9 cellular contexts compared by ENCODE assay signal in genomic region chr18:54958711-54959625, GRCh38. TPM values are rescaled to one million over a fixed set of nuclear protein-coding genes. Genes with fewer than 3 reads are reported as not detected.
A peak's percentile ranks its signal among the peaks of the same experiment; 100 is the strongest.
DNase-seq lines count a peak whose midpoint lies in the region; ATAC-seq, FAIRE-seq and TF ChIP-seq lines count a peak whose summit lies in the region.
"Had no signal": no experiment of that assay in that cellular context is flagged by ENCODE, and none has a peak within 500 bp of the region (broad histone marks: within the 10 kb centered on the region; RNA-seq: fewer than 3 reads in every experiment).

Gene CCDC68 (minus strand): TSS chr18:54959461. CDS start chr18:54942791, 16,670 bp downstream.

- H3K4me3 Mint-ChIP-seq in activated CD8-positive, alpha-beta T cell treated with anti-CD3 and anti-CD28 coated beads for 36 hours: no peak within 1 kb of the TSS

- H3K4me1 Mint-ChIP-seq in activated CD8-positive, alpha-beta T cell treated with anti-CD3 and anti-CD28 coated beads for 36 hours (ENCODE audit: low read depth): peaks cover 3% of the 10 kb centered on the region

- POLR2A ChIA-PET in activated CD8-positive, alpha-beta T cell treated with anti-CD3 and anti-CD28 coated beads for 36 hours (lab: Charles Lee): no interaction called here

- H3K27ac ChIP-seq in breast epithelium (no peak within 1 kb of the TSS), keratinocyte (ENCODE audit: control insufficient read depth, insufficient read depth, low read length) (no peak within 1 kb of the TSS), subcutaneous abdominal adipose tissue (ENCODE audit: low read depth, low read length) (no peak within 1 kb of the TSS), caudate nucleus (ENCODE audit: low read depth, low read length) (no peak within 1 kb of the TSS)

- H3K27me3 ChIP-seq in breast epithelium: no peaks in the 10 kb centered on the region
- no peaks in the 10 kb centered on the region for H3K27me3 ChIP-seq in keratinocyte (ENCODE audit: control insufficient read depth, extremely low read depth, insufficient read depth, low read length)
- H3K27me3 ChIP-seq in subcutaneous abdominal adipose tissue (ENCODE audit: control insufficient read depth in 5 of 5, insufficient read depth in 4 of 5, low read length in 5 of 5): peaks cover 0 to 12% (median 8%) of the 10 kb centered on the region in 5 donors

- no peaks in the 10 kb centered on the region for H3K36me3 Mint-ChIP-seq in activated CD8-positive, alpha-beta T cell treated with anti-CD3 and anti-CD28 coated beads for 36 hours (ENCODE audit: low read depth)

- no peak for FAIRE-seq in keratinocyte (lab: Jason Lieb, UNC)

- intact Hi-C loops in breast epithelium (cut with DNase I; ENCODE audit: low total_unique reads): no loop called here
- intact Hi-C loops in activated CD8-positive, alpha-beta T cell treated with anti-CD3 and anti-CD28 coated beads for 36 hours (cut with micrococcal nuclease): no loop called here

- TF ChIP-seq CTCF in breast epithelium (IDR thresholded peaks at IDR 0.05) (no peak), keratinocyte (optimal IDR thresholded peaks at IDR 0.05 in 1 of 3, IDR thresholded peaks at IDR 0.05 in 1 of 3, conservative IDR thresholded peaks at IDR 0.05 in 1 of 3; ENCODE audit: extremely low read depth in 1 of 3, insufficient read depth in 2 of 3, low read length in 3 of 3) (no peak)
- TF ChIP-seq CTCF in activated CD8-positive, alpha-beta T cell treated with anti-CD3 and anti-CD28 coated beads for 36 hours (IDR thresholded peaks at IDR 0.05): no peak

- TF ChIP-seq POLR2A in breast epithelium (IDR thresholded peaks at IDR 0.05): no peak
- TF ChIP-seq POLR2A in GM18505 (IDR thresholded peaks at IDR 0.05; ENCODE audit: borderline replicate concordance, extremely low read depth, insufficient read depth, insufficient read length): no peak

- DNase-seq in breast epithelium (ENCODE audit: low spot score in 2 of 2): no peak
- DNase-seq in keratinocyte (ENCODE audit: low read depth, low spot score): no peak
- no peak for DNase-seq in activated CD8-positive, alpha-beta T cell treated with anti-CD3 and anti-CD28 coated beads for 36 hours
- no peak for DNase-seq in caudate nucleus (lab: John Stamatoyannopoulos, UW)

- peaks cover 45% of the 10 kb centered on the region for H3K27me3 Mint-ChIP-seq in activated CD8-positive, alpha-beta T cell treated with anti-CD3 and anti-CD28 coated beads for 36 hours

- H3K9me1 ChIP-seq in keratinocyte (ENCODE audit: control insufficient read depth, extremely low read depth, insufficient read depth, low read length): no peaks in the 10 kb centered on the region

- peak within 1 kb of the TSS; percentile 41 to 65 (median 52) for H3K4me3 ChIP-seq in breast epithelium
- peak within 1 kb of the TSS; percentile 60 to 73 (median 62) for H3K4me3 ChIP-seq in keratinocyte (ENCODE audit: control insufficient read depth in 2 of 3, extremely low read depth in 1 of 3, insufficient read depth in 2 of 3, low read depth in 1 of 3, low read length in 3 of 3)
- peak within 1 kb of the TSS; percentile 43 to 70 (median 60) for H3K4me3 ChIP-seq in subcutaneous abdominal adipose tissue (ENCODE audit: low read depth in 1 of 5, low read length in 5 of 5)

- H3K4me2 ChIP-seq in keratinocyte (ENCODE audit: control insufficient read depth, extremely low read depth, insufficient read depth, low read depth, low read length): peak within 1 kb of the TSS; percentile 86

- H3K36me3 ChIP-seq in breast epithelium (no peaks in the 10 kb centered on the region), keratinocyte (ENCODE audit: control insufficient read depth in 2 of 2, extremely low read depth in 1 of 2, insufficient read depth in 2 of 2, low read length in 2 of 2) (no peaks in the 10 kb centered on the region), subcutaneous abdominal adipose tissue (ENCODE audit: control insufficient read depth in 5 of 5, insufficient read depth in 5 of 5, low read length in 5 of 5) (no peaks in the 10 kb centered on the region)

- CTCF ChIA-PET in activated CD8-positive, alpha-beta T cell treated with anti-CD3 and anti-CD28 coated beads for 36 hours (lab: Charles Lee): interaction anchor here (1.0 kb wide), 1 partner anchor 11 kb away, joined by 3 read pairs; no protein-coding TSS in a partner anchor

- H3K4me1 ChIP-seq in breast epithelium (no peaks in the 10 kb centered on the region), keratinocyte (ENCODE audit: control insufficient read depth, extremely low read depth, insufficient read depth, low read length) (peaks cover 5% of the 10 kb centered on the region), subcutaneous abdominal adipose tissue (ENCODE audit: control insufficient read depth in 5 of 5, insufficient read depth in 5 of 5, low read length in 5 of 5) (peaks cover 0 to 9% (median 3%) of the 10 kb centered on the region in 5 donors)

- ATAC-seq in HG03432 (IDR thresholded peaks at IDR 0.05; ENCODE audit: unreplicated experiment) (peak; percentile 47), GM19395 (IDR thresholded peaks at IDR 0.05; ENCODE audit: unreplicated experiment) (no peak), GM18505 (IDR thresholded peaks at IDR 0.05; ENCODE audit: unreplicated experiment) (no peak)
- ATAC-seq in activated CD8-positive, alpha-beta T cell treated with anti-CD3 and anti-CD28 coated beads for 36 hours: no peak

- no peaks in the 10 kb centered on the region for H3K9me3 Mint-ChIP-seq in activated CD8-positive, alpha-beta T cell treated with anti-CD3 and anti-CD28 coated beads for 36 hours

- H3K27ac Mint-ChIP-seq in activated CD8-positive, alpha-beta T cell treated with anti-CD3 and anti-CD28 coated beads for 36 hours: no peak within 1 kb of the TSS

- no peaks in the 10 kb centered on the region for H3K79me2 ChIP-seq in keratinocyte (ENCODE audit: control insufficient read depth, insufficient read depth, low read length)

- H3K9me3 ChIP-seq in breast epithelium: no peaks in the 10 kb centered on the region
- H3K9me3 ChIP-seq in keratinocyte (ENCODE audit: control insufficient read depth, low read depth, low read length): no peaks in the 10 kb centered on the region
- H3K9me3 ChIP-seq in subcutaneous abdominal adipose tissue (ENCODE audit: control insufficient read depth in 5 of 5, low read length in 5 of 5): peaks cover 0 to 2% (median 0%) of the 10 kb centered on the region in 5 donors

- peak within 1 kb of the TSS; percentile 85 for H2AFZ ChIP-seq in keratinocyte (ENCODE audit: control insufficient read depth, low read length)

- dilution Hi-C loops in keratinocyte (cut with MboI; ENCODE audit: extremely low pct_ligation_motif_present, low sequenced_read_pairs): no loop called here

- H4K20me1 ChIP-seq in keratinocyte (ENCODE audit: control insufficient read depth, extremely low read depth, insufficient read depth, low read length): no peaks in the 10 kb centered on the region

- H3K9ac ChIP-seq in keratinocyte (ENCODE audit: control insufficient read depth, extremely low read depth, insufficient read depth, low read length): peak within 1 kb of the TSS; percentile 66
- H3K9ac ChIP-seq in subcutaneous abdominal adipose tissue (ENCODE audit: low read length in 5 of 5): peak within 1 kb of the TSS in 3 of 5 donors; percentile 11 to 72 (median 30)

RNA-seq across cellular contexts. Expression of gene CCDC68, which starts in this region (rescaled TPM):
- total RNA-seq in breast epithelium: 1 to 10 TPM; 6.6 to 9.6 (median 8.5) TPM
- 1.4 to 2.7 TPM (median 2.3 TPM) in 3 replicates for polyA plus RNA-seq in keratinocyte
- 0.85 TPM for polyA plus RNA-seq in keratinocyte (2011; ENCODE audit: low read depth)
- polyA plus RNA-seq in keratinocyte (2011; cell fraction: cytosol; rRNA removed): 2.3 and 4.2 TPM in 2 replicates
- polyA plus RNA-seq in keratinocyte (2011; cell fraction: nucleus; rRNA removed): 2.7 TPM in 2 replicates
- polyA plus RNA-seq in keratinocyte (2012; ENCODE audit: low replicate concordance): 0.71 and 1.7 TPM in 2 replicates
- polyA minus RNA-seq in keratinocyte: 0.23 to 1.3 TPM (median 0.56 TPM) in 3 replicates
- polyA minus RNA-seq in keratinocyte (2011; cell fraction: cytosol; rRNA and poly(A)+ RNA removed): 1.7 TPM
- 1.5 and 4.0 TPM in 2 replicates for polyA minus RNA-seq in keratinocyte (2011; cell fraction: nucleus; rRNA and poly(A)+ RNA removed)
- total RNA-seq in activated CD8-positive, alpha-beta T cell treated with anti-CD3 and anti-CD28 coated beads for 36 hours: not detected
- total RNA-seq: mononuclear cell had no signal

Comparison
In these comparisons a context has a peak if more than half of its experiments do, and no peak if none do; other contexts are left out.
1. RNA of gene CCDC68 (total RNA-seq): 6.6 to 9.6 TPM in breast epithelium; not detected in activated CD8-positive, alpha-beta T cell treated with anti-CD3 and anti-CD28 coated beads for 36 hours; every median in the first group is over 4 times any median in the second.
2. Peak in every context shown above with its lines, with median percentiles within 50 percentile points of each other: H3K4me3 ChIP-seq.